Comparison of ENCODE assay signal across 8 cellular contexts in genomic region chr7:129779602-129780256, GRCh38.
A peak's percentile ranks its signal among the peaks of the same experiment; 100 is the strongest.
DNase-seq lines count a peak whose midpoint lies in the region; ATAC-seq and TF ChIP-seq lines count a peak whose summit lies in the region.

No MANE protein-coding gene starts in this region.

- peak overlapping the region; percentile 77; the same call in 1 of the 2 replicates for H2AFZ ChIP-seq in PC-3 (ENCODE audit: low read length)

- H3K4me1 Mint-ChIP-seq in dendritic cell treated with granulocyte-macrophage colony-stimulating factor and Interleukin-4, amounts not matched to agents 40 ng/mL and 50 ng/mL, for 4 days (ENCODE audit: low read depth): peaks cover 45% of the 10 kb centered on the region
- peaks cover 21 to 30% of the 10 kb centered on the region in 2 donors for H3K4me1 Mint-ChIP-seq in natural killer cell

- ATAC-seq in HG02852 (IDR thresholded peaks at IDR 0.05; ENCODE audit: unreplicated experiment) (peak; percentile 34), PC-3 (peak; percentile 57), natural killer cell (peak; percentile 42 to 54 (median 51)), HG02642 (IDR thresholded peaks at IDR 0.05; ENCODE audit: poor library complexity, unreplicated experiment) (no peak)

- POLR2A ChIA-PET in PC-3 (lab: Charles Lee; ENCODE audit: unreplicated experiment): interaction anchor here (0.5 to 1.1 kb wide), 3 partner anchors 40 to 45 kb away, joined by 3 to 5 read pairs (median 4); no protein-coding TSS in a partner anchor

- H3K36me3 Mint-ChIP-seq in dendritic cell treated with granulocyte-macrophage colony-stimulating factor and Interleukin-4, amounts not matched to agents 40 ng/mL and 50 ng/mL, for 4 days (ENCODE audit: low read depth): no peaks in the 10 kb centered on the region
- H3K36me3 Mint-ChIP-seq in natural killer cell: no peaks in the 10 kb centered on the region

- no peaks in the 10 kb centered on the region for H3K27me3 ChIP-seq in PC-3 (ENCODE audit: low read length)

- H3K9me3 Mint-ChIP-seq in dendritic cell treated with granulocyte-macrophage colony-stimulating factor and Interleukin-4, amounts not matched to agents 40 ng/mL and 50 ng/mL, for 4 days: no peaks in the 10 kb centered on the region
- H3K9me3 Mint-ChIP-seq in natural killer cell: no peaks in the 10 kb centered on the region

- H3K4me1 ChIP-seq in PC-3 (ENCODE audit: insufficient read depth, low read length): peaks cover 15% of the 10 kb centered on the region

- H4K20me1 ChIP-seq in PC-3 (ENCODE audit: low read length): peaks cover 25% of the 10 kb centered on the region

- DNase-seq in NCI-H1092 (lab: John Stamatoyannopoulos, UW) (peak; percentile 36), NCI-H1092 treated with DMSO at 0.1 percent for 48 hours (lab: John Stamatoyannopoulos, UW) (no peak), PC-3 (peak; percentile 46), natural killer cell (no peak)
- no peak for DNase-seq in NK-92 treated with Interleukin-12 subunit alpha and Interleukin-12 subunit beta, amount 100 ng/mL, for 24 hours (lab: John Stamatoyannopoulos, UW)

- peaks cover 92% of the 10 kb centered on the region for H3K27me3 Mint-ChIP-seq in dendritic cell treated with granulocyte-macrophage colony-stimulating factor and Interleukin-4, amounts not matched to agents 40 ng/mL and 50 ng/mL, for 4 days
- peaks cover 38 to 50% of the 10 kb centered on the region in 2 donors for H3K27me3 Mint-ChIP-seq in natural killer cell (ENCODE audit: low read depth in 2 of 2)

- no peak overlapping the region for H3K27ac Mint-ChIP-seq in dendritic cell treated with granulocyte-macrophage colony-stimulating factor and Interleukin-4, amounts not matched to agents 40 ng/mL and 50 ng/mL, for 4 days
- H3K27ac Mint-ChIP-seq in natural killer cell: no peak overlapping the region

- H3K9ac ChIP-seq in PC-3 (ENCODE audit: low read length): peak overlapping the region; percentile 77

- no TSS peak for BruUV-seq in PC-3 (replicated peaks; lab: Mats Ljungman, UMichigan)

- intact Hi-C loops in PC-3 (cut with micrococcal nuclease) (loop anchor here (1.0 kb wide), 1 partner anchor 46 kb away; no protein-coding TSS in a partner anchor), natural killer cell (cut with micrococcal nuclease) (no loop called here)
- intact Hi-C loops in dendritic cell treated with granulocyte-macrophage colony-stimulating factor and Interleukin-4, amounts not matched to agents 40 ng/mL and 50 ng/mL, for 4 days (cut with micrococcal nuclease): no loop called here

- peak overlapping the region; percentile 95 for H3K4me2 ChIP-seq in PC-3 (ENCODE audit: low read length)

- peak overlapping the region; percentile 34 for H3K4me3 Mint-ChIP-seq in dendritic cell treated with granulocyte-macrophage colony-stimulating factor and Interleukin-4, amounts not matched to agents 40 ng/mL and 50 ng/mL, for 4 days
- peak overlapping the region; percentile 17 for H3K4me3 Mint-ChIP-seq in natural killer cell

- peak overlapping the region; percentile 58 for H3K27ac ChIP-seq in PC-3 (ENCODE audit: low read length)

- H3K9me2 ChIP-seq in PC-3 (replicated peaks; ENCODE audit: low read length): no peaks in the 10 kb centered on the region

- no peaks in the 10 kb centered on the region for H3K36me3 ChIP-seq in PC-3 (ENCODE audit: low read depth, low read length)

- no peaks in the 10 kb centered on the region for H3K9me3 ChIP-seq in PC-3 (ENCODE audit: low read length)

- TF ChIP-seq CTCF in PC-3 (conservative IDR thresholded peaks at IDR 0.05; ENCODE audit: low read depth, low read length) (no peak), natural killer cell (IDR thresholded peaks at IDR 0.05) (no peak)

- H3K4me3 ChIP-seq in PC-3 (ENCODE audit: low read length): peak overlapping the region; percentile 86

- H3F3A ChIP-seq in PC-3 (ENCODE audit: low read length, unreplicated experiment): no peaks in the 10 kb centered on the region

- CTCF ChIA-PET in PC-3 (lab: Charles Lee): interaction anchor here (1.0 kb wide), 1 partner anchor 135 kb away, joined by 5 read pairs; no protein-coding TSS in a partner anchor

- peaks cover 46% of the 10 kb centered on the region for H3K79me2 ChIP-seq in PC-3 (ENCODE audit: low read length)

Comparison
In these comparisons a context has a peak if more than half of its experiments do, and no peak if none do; other contexts are left out.
1. DNase-seq: peak in NCI-H1092 (single experiment) and PC-3 (single experiment); none in NCI-H1092 treated with DMSO at 0.1 percent for 48 hours (single experiment), natural killer cell (single experiment) and NK-92 treated with Interleukin-12 subunit alpha and Interleukin-12 subunit beta, amount 100 ng/mL, for 24 hours (single experiment).